10 cellular contexts compared by ENCODE assay signal in the genomic region with DNA sequence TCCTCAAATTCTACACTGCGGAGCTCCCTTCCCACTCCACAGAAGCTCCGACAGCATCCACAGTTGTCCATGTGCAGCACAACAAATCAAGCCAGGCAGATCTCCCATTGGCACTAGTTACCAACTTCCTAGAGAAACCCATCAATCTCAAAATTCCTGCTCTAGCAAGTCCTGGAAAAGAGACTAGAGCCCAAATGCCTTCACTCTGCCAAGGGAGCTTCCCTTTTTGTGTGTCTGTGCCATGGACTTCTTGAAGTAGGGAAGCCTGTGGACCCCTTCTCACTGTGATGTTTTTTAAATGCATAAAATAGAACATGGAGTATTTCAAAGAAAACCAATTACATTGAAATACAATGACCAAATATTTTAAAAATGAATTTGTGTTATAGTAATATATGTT. TPM values are rescaled to one million over a fixed set of nuclear protein-coding genes. Genes with fewer than 3 reads are reported as not detected.
DNase-seq lines count a peak whose midpoint lies in the region; ATAC-seq and TF ChIP-seq lines count a peak whose summit lies in the region.
"Had no signal": no experiment of that assay in that cellular context is flagged by ENCODE, and none has a peak within 500 bp of the region (broad histone marks: within the 10 kb centered on the region; RNA-seq: fewer than 3 reads in every experiment).

No MANE protein-coding gene starts in this region.

- H3K36me3 Mint-ChIP-seq in activated T-cell treated with anti-CD3 and anti-CD28 coated beads, Interleukin-2, amount 50 U/mL, for 24 hours (ENCODE audit: low read depth) = peaks cover 93% of the 10 kb centered on the region
- peaks cover 60% of the 10 kb centered on the region for H3K36me3 Mint-ChIP-seq in activated T-cell treated with anti-CD3 and anti-CD28 coated beads, Interleukin-2, amount 50 U/mL, for 4 hours (ENCODE audit: insufficient read depth)
- peaks cover 42% of the 10 kb centered on the region for H3K36me3 Mint-ChIP-seq in endothelial cell (ENCODE audit: low read depth, unreplicated experiment)
- H3K36me3 Mint-ChIP-seq in stimulated activated memory B cell treated with anti-CD40 and anti-IgM and Interleukin-4, amounts not matched to agents 10 μg/mL and 1 μg/mL and 100 μg/mL, for 72 hours = peaks cover 69% of the 10 kb centered on the region

- ATAC-seq in activated T-cell treated with anti-CD3 and anti-CD28 coated beads, Interleukin-2, amount 50 U/mL, for 4 hours = no peak
- no peak for ATAC-seq in Panc1
- no peak for ATAC-seq in stimulated activated memory B cell treated with anti-CD40 and anti-IgM and Interleukin-4, amounts not matched to agents 10 μg/mL and 1 μg/mL and 100 μg/mL, for 72 hours

- H3K4me3 Mint-ChIP-seq in activated T-cell treated with anti-CD3 and anti-CD28 coated beads, Interleukin-2, amount 50 U/mL, for 24 hours = peak overlapping the region; percentile 49
- no peak overlapping the region for H3K4me3 Mint-ChIP-seq in activated T-cell treated with anti-CD3 and anti-CD28 coated beads, Interleukin-2, amount 50 U/mL, for 4 hours
- no peak overlapping the region for H3K4me3 Mint-ChIP-seq in endothelial cell (ENCODE audit: unreplicated experiment)
- H3K4me3 Mint-ChIP-seq in stimulated activated memory B cell treated with anti-CD40 and anti-IgM and Interleukin-4, amounts not matched to agents 10 μg/mL and 1 μg/mL and 100 μg/mL, for 72 hours = no peak overlapping the region

- peaks cover 9% of the 10 kb centered on the region for H3K4me1 ChIP-seq in Panc1 (ENCODE audit: control insufficient read depth, insufficient read depth, low read length)

- DNase-seq in activated T-cell treated with anti-CD3 and anti-CD28 coated beads, Interleukin-2, amount 50 U/mL, for 24 hours = no peak
- no peak for DNase-seq in activated T-cell treated with anti-CD3 and anti-CD28 coated beads, Interleukin-2, amount 50 U/mL, for 4 hours
- no peak for DNase-seq in Panc1 (ENCODE audit: low read depth, low spot score)
- DNase-seq in endothelial cell (ENCODE audit: low spot score) = no peak
- DNase-seq in EL = no peak
- no peak for DNase-seq in NCI-H2081 (lab: John Stamatoyannopoulos, UW)
- DNase-seq in HT-29 (ENCODE audit: low spot score) = no peak
- DNase-seq: activated CD4-positive, alpha-beta T cell treated with anti-CD3 and anti-CD28 coated beads for 1 hour; activated effector memory CD4-positive, alpha-beta T cell treated with anti-CD3 and anti-CD28 coated beads, Interleukin-2, amount 50 U/mL, for 16 hours had no signal

- no peak overlapping the region for H3K4me3 ChIP-seq in Panc1 (ENCODE audit: low read depth in 2 of 2, low read length in 2 of 2)

- TF ChIP-seq CTCF in Panc1 (IDR thresholded peaks at IDR 0.05) (no peak), endothelial cell (IDR thresholded peaks at IDR 0.05; ENCODE audit: unreplicated experiment) (no peak)

- no peaks in the 10 kb centered on the region for H3K27me3 Mint-ChIP-seq in activated T-cell treated with anti-CD3 and anti-CD28 coated beads, Interleukin-2, amount 50 U/mL, for 24 hours
- no peaks in the 10 kb centered on the region for H3K27me3 Mint-ChIP-seq in activated T-cell treated with anti-CD3 and anti-CD28 coated beads, Interleukin-2, amount 50 U/mL, for 4 hours (ENCODE audit: low read depth)
- H3K27me3 Mint-ChIP-seq in endothelial cell (ENCODE audit: unreplicated experiment) = peaks cover 4% of the 10 kb centered on the region
- H3K27me3 Mint-ChIP-seq in stimulated activated memory B cell treated with anti-CD40 and anti-IgM and Interleukin-4, amounts not matched to agents 10 μg/mL and 1 μg/mL and 100 μg/mL, for 72 hours = no peaks in the 10 kb centered on the region

- 0 out of 2 replicates have a peak, but pooled peaks cover 3% of the 10 kb centered on the region for H3K36me3 ChIP-seq in Panc1 (ENCODE audit: control insufficient read depth, insufficient read depth, low read length)

- no TSS peak for BruUV-seq in Panc1 (replicated peaks; lab: Mats Ljungman, UMichigan)

- peak overlapping the region; percentile 91 for H3K27ac Mint-ChIP-seq in activated T-cell treated with anti-CD3 and anti-CD28 coated beads, Interleukin-2, amount 50 U/mL, for 24 hours
- peak overlapping the region; percentile 95 for H3K27ac Mint-ChIP-seq in endothelial cell (ENCODE audit: unreplicated experiment)
- H3K27ac Mint-ChIP-seq in stimulated activated memory B cell treated with anti-CD40 and anti-IgM and Interleukin-4, amounts not matched to agents 10 μg/mL and 1 μg/mL and 100 μg/mL, for 72 hours = peak overlapping the region; percentile 64

- peak overlapping the region; percentile 17; the same call in 1 of the 2 replicates for H3K27ac ChIP-seq in Panc1 (ENCODE audit: low read length)

- CTCF ChIA-PET in Panc1 (lab: Charles Lee) = no interaction called here

- POLR2A ChIA-PET in Panc1 (lab: Charles Lee) = no interaction called here

- H3K9me3 ChIP-seq in Panc1 (ENCODE audit: control insufficient read depth, insufficient read depth, low read depth, low read length) = no peaks in the 10 kb centered on the region

- in situ Hi-C loops in Panc1 (cut with HindIII; ENCODE audit: low pct_unique_long_range_greater_than_20kb, low sequenced_read_pairs) = no loop called here

- intact Hi-C loops in Panc1 (cut with micrococcal nuclease; ENCODE audit: unreplicated experiment) = no loop called here

- H3K4me1 Mint-ChIP-seq in activated T-cell treated with anti-CD3 and anti-CD28 coated beads, Interleukin-2, amount 50 U/mL, for 24 hours (ENCODE audit: low read depth) = peaks cover 96% of the 10 kb centered on the region
- peaks cover 94% of the 10 kb centered on the region for H3K4me1 Mint-ChIP-seq in activated T-cell treated with anti-CD3 and anti-CD28 coated beads, Interleukin-2, amount 50 U/mL, for 4 hours (ENCODE audit: low read depth)
- peaks cover 79% of the 10 kb centered on the region for H3K4me1 Mint-ChIP-seq in endothelial cell (ENCODE audit: unreplicated experiment)
- peaks cover 71% of the 10 kb centered on the region for H3K4me1 Mint-ChIP-seq in stimulated activated memory B cell treated with anti-CD40 and anti-IgM and Interleukin-4, amounts not matched to agents 10 μg/mL and 1 μg/mL and 100 μg/mL, for 72 hours

- no peaks in the 10 kb centered on the region for H3K9me3 Mint-ChIP-seq in activated T-cell treated with anti-CD3 and anti-CD28 coated beads, Interleukin-2, amount 50 U/mL, for 24 hours
- H3K9me3 Mint-ChIP-seq in activated T-cell treated with anti-CD3 and anti-CD28 coated beads, Interleukin-2, amount 50 U/mL, for 4 hours = peaks cover 4% of the 10 kb centered on the region
- no peaks in the 10 kb centered on the region for H3K9me3 Mint-ChIP-seq in endothelial cell (ENCODE audit: unreplicated experiment)
- H3K9me3 Mint-ChIP-seq in stimulated activated memory B cell treated with anti-CD40 and anti-IgM and Interleukin-4, amounts not matched to agents 10 μg/mL and 1 μg/mL and 100 μg/mL, for 72 hours = peaks cover 6% of the 10 kb centered on the region

- H3K27me3 ChIP-seq in Panc1 (ENCODE audit: control insufficient read depth, insufficient read depth, low read length) = no peaks in the 10 kb centered on the region

RNA-seq across cellular contexts. Expression of a gene that starts 59.1 kb away (rescaled TPM):
- total RNA-seq in activated T-cell treated with anti-CD3 and anti-CD28 coated beads, Interleukin-2, amount 50 U/mL, for 4 hours = 100 to 1,000 TPM; 104 to 114 (median 111) TPM
- total RNA-seq in Panc1 (2021; ENCODE audit: unreplicated experiment) (45.9 TPM), endothelial cell (ENCODE audit: unreplicated experiment) (68.7 TPM)
- polyA plus RNA-seq in Panc1 (2012; ENCODE audit: insufficient read length) = 38.8 TPM
- total RNA-seq in HT-29 (2014; rRNA removed; shearing (Covaris generic)) = 42.2 and 42.9 TPM in 2 replicates
